ENCODE assay signal across 8 cellular contexts in genomic region chr16:53131050-53131362, GRCh38.
DNase-seq lines count a peak whose midpoint lies in the region; ATAC-seq and TF ChIP-seq lines count a peak whose summit lies in the region.

No MANE protein-coding gene starts in this region.

- H3K4me3 ChIP-seq in GM12865 (ENCODE audit: low read depth, low read length) (peak overlapping the region; percentile 62), mesodermal cell (ENCODE audit: extremely low read depth, insufficient read depth, low read length, poor library complexity, severe bottlenecking) (peak overlapping the region; percentile 73)

- 0% methylated on average over 1 to 8 of the region's 46 CpGs for WGBS in mesodermal cell (ENCODE audit: insufficient coverage in 2 of 2), 2 experiments

- no peaks in the 10 kb centered on the region for H3K9me3 ChIP-seq in mesodermal cell (ENCODE audit: control insufficient read depth, low read length)

- ATAC-seq in HG02852 (IDR thresholded peaks at IDR 0.05; ENCODE audit: unreplicated experiment): peak; percentile 0

- no peak for TF ChIP-seq CTCF in GM12865 (IDR thresholded peaks at IDR 0.05; ENCODE audit: insufficient read depth, low read depth, low read length, missing control alignments)

- H3K36me3 ChIP-seq in mesodermal cell (ENCODE audit: control insufficient read depth, insufficient read depth, low read length): peaks cover 6% of the 10 kb centered on the region

- DNase-seq in GM12865 (ENCODE audit: low read depth) (no peak), anterior cingulate cortex (lab: John Stamatoyannopoulos, UW) (no peak), NCI-H2029 treated with DMSO at 0.1 percent for 48 hours (lab: John Stamatoyannopoulos, UW) (no peak), activated gamma-delta T cell (lab: John Stamatoyannopoulos, UW) (no peak)
- DNase-seq in stimulated activated CD4-positive, alpha-beta T cell treated with anti-CD3 and anti-CD28 coated beads, Interleukin-4, amount 100 ng/mL, for 24 hours: no peak

- peaks cover 7% of the 10 kb centered on the region for H3K4me1 ChIP-seq in mesodermal cell (ENCODE audit: control insufficient read depth, insufficient read depth, low read length, poor library complexity, severe bottlenecking)

- H3K27ac ChIP-seq in angular gyrus (ENCODE audit: low read depth, low read length) (peak overlapping the region; percentile 95), mesodermal cell (ENCODE audit: low read depth, low read length, severe bottlenecking) (peak overlapping the region; percentile 99)
